Comparison of ENCODE assay signal across 1 cellular context in genomic region chr11:94283678-94284077, GRCh38.
TF ChIP-seq lines count a peak whose summit lies in the region.

No MANE protein-coding gene starts in this region.

TF ChIP-seq in SK-N-SH, 30 proteins besides CTCF, POLR2A, EP300 and RAD21 (continued from another document):
- no peak for TF ChIP-seq SIN3A (IDR thresholded peaks at IDR 0.05; ENCODE audit: borderline replicate concordance, low read depth, low read length)
- no peak for TF ChIP-seq MXI1 (IDR thresholded peaks at IDR 0.05; ENCODE audit: low read depth, low read length)
- TF ChIP-seq ELF1 (IDR thresholded peaks at IDR 0.05), result no peak
